In genomic region chr22:24304067-24304675, GRCh38 we compare ENCODE assay signal across 10 cellular contexts. TPM values are rescaled to one million over a fixed set of nuclear protein-coding genes. Genes with fewer than 3 reads are reported as not detected.
DNase-seq lines count a peak whose midpoint lies in the region; ATAC-seq and TF ChIP-seq lines count a peak whose summit lies in the region.
"Had no signal": no experiment of that assay in that cellular context is flagged by ENCODE, and none has a peak within 500 bp of the region (broad histone marks: within the 10 kb centered on the region; RNA-seq: fewer than 3 reads in every experiment).

No MANE protein-coding gene starts in this region.

- H4K20me1 ChIP-seq in Loucy (ENCODE audit: insufficient read depth, low read length, poor library complexity, severe bottlenecking), result peaks cover 30% of the 10 kb centered on the region

- peaks cover 77% of the 10 kb centered on the region for H3K4me1 Mint-ChIP-seq in CD4-positive, alpha-beta T cell (ENCODE audit: low read depth)

- peaks cover 16% of the 10 kb centered on the region for H3F3A ChIP-seq in Loucy (ENCODE audit: low read depth)

- POLR2A ChIA-PET in CD4-positive, alpha-beta T cell (lab: Charles Lee), result interaction anchor here (1.2 kb wide), 1 partner anchor 61 kb away, joined by 3 read pairs; no protein-coding TSS in a partner anchor

- no peak for TF ChIP-seq CTCF in CD4-positive, alpha-beta T cell (IDR thresholded peaks at IDR 0.05)
- TF ChIP-seq CTCF in Loucy (conservative IDR thresholded peaks at IDR 0.05; ENCODE audit: low read length) (no peak), neutrophil (IDR thresholded peaks at IDR 0.05) (no peak)

- H3K4me3 Mint-ChIP-seq in CD4-positive, alpha-beta T cell, result peak overlapping the region; percentile 3
- H3K4me3 Mint-ChIP-seq: activated CD4-positive, alpha-beta memory T cell treated with anti-CD3 and anti-CD28 coated beads for 36 hours had no signal

- H2AFZ ChIP-seq in Loucy (ENCODE audit: low read length), result no peak overlapping the region

- no peak for DNase-seq in CD4-positive, alpha-beta T cell
- no peak for DNase-seq in epithelial cell of prostate (ENCODE audit: low read depth, low spot score)
- DNase-seq: activated CD4-positive, alpha-beta memory T cell treated with anti-CD3 and anti-CD28 coated beads for 36 hours had no signal

- peaks cover 45% of the 10 kb centered on the region for H3K36me3 ChIP-seq in Loucy (ENCODE audit: insufficient read depth, low read length)
- H3K36me3 ChIP-seq in neutrophil, result no peaks in the 10 kb centered on the region

- CTCF ChIA-PET in CD4-positive, alpha-beta T cell (lab: Charles Lee), result no interaction called here

- no peak for ATAC-seq in CD4-positive, alpha-beta T cell (ENCODE audit: poor library complexity)
- ATAC-seq in HG03469 (IDR thresholded peaks at IDR 0.05; ENCODE audit: unreplicated experiment) (no peak), HG03521 (IDR thresholded peaks at IDR 0.05; ENCODE audit: unreplicated experiment) (no peak), HG02852 (IDR thresholded peaks at IDR 0.05; ENCODE audit: unreplicated experiment) (no peak), HG03432 (IDR thresholded peaks at IDR 0.05; ENCODE audit: unreplicated experiment) (no peak)

- peaks cover 81% of the 10 kb centered on the region for H3K79me2 ChIP-seq in Loucy (ENCODE audit: insufficient read depth, low read length)

- H3K4me3 ChIP-seq in Loucy (ENCODE audit: low read length, poor library complexity, severe bottlenecking) (peak overlapping the region; percentile 55), neutrophil (ENCODE audit: low read depth in 1 of 2, low read length in 1 of 2) (no peak overlapping the region)

- peak overlapping the region; percentile 59 for H3K9ac ChIP-seq in Loucy (ENCODE audit: low read depth, low read length, poor library complexity, severe bottlenecking)

- no peak overlapping the region for H3K27ac ChIP-seq in CD4-positive, alpha-beta T cell (ENCODE audit: low read depth, low read length)
- H3K27ac ChIP-seq in epithelial cell of prostate (peak overlapping the region; percentile 80), neutrophil (peak overlapping the region; percentile 82)

- H3K9me3 Mint-ChIP-seq in CD4-positive, alpha-beta T cell, result no peaks in the 10 kb centered on the region
- H3K9me3 Mint-ChIP-seq: activated CD4-positive, alpha-beta memory T cell treated with anti-CD3 and anti-CD28 coated beads for 36 hours; IgD-negative memory B cell had no signal

- H3K27ac Mint-ChIP-seq in CD4-positive, alpha-beta T cell, result peak overlapping the region; percentile 24

- H3K27me3 Mint-ChIP-seq in CD4-positive, alpha-beta T cell, result no peaks in the 10 kb centered on the region
- H3K27me3 Mint-ChIP-seq: activated CD4-positive, alpha-beta memory T cell treated with anti-CD3 and anti-CD28 coated beads for 36 hours; IgD-negative memory B cell had no signal

- peak overlapping the region; percentile 73 for H3K4me2 ChIP-seq in Loucy (ENCODE audit: low read depth, low read length, poor library complexity, severe bottlenecking)

- peaks cover 63% of the 10 kb centered on the region for H3K36me3 Mint-ChIP-seq in CD4-positive, alpha-beta T cell (ENCODE audit: low read depth)

- no peaks in the 10 kb centered on the region for H3K9me2 ChIP-seq in Loucy (replicated peaks; ENCODE audit: low read depth, low read length)

- intact Hi-C loops in CD4-positive, alpha-beta T cell (cut with DNase I, micrococcal nuclease), result no loop called here

- H3K27me3 ChIP-seq in CD4-positive, alpha-beta T cell (ENCODE audit: control insufficient read depth, insufficient read depth, low read length), result no peaks in the 10 kb centered on the region
- H3K27me3 ChIP-seq in Loucy (ENCODE audit: insufficient read depth, low read length, poor library complexity, severe bottlenecking) (no peaks in the 10 kb centered on the region), neutrophil (no peaks in the 10 kb centered on the region)

- H3K9me3 ChIP-seq in CD4-positive, alpha-beta T cell (ENCODE audit: control insufficient read depth, low read length), result no peaks in the 10 kb centered on the region
- H3K9me3 ChIP-seq in Loucy (ENCODE audit: insufficient read depth, low read depth, low read length), result no peaks in the 10 kb centered on the region
- no peaks in the 10 kb centered on the region for H3K9me3 ChIP-seq in neutrophil

- H3K4me1 ChIP-seq in Loucy (ENCODE audit: insufficient read depth, low read length, poor library complexity, severe bottlenecking) (peaks cover 69% of the 10 kb centered on the region), neutrophil (ENCODE audit: control insufficient read depth in 1 of 2, insufficient read depth in 1 of 2, low read depth in 1 of 2, low read length in 1 of 2) (peaks cover 44 to 45% of the 10 kb centered on the region in 2 experiments)

RNA-seq across cellular contexts. Expression of gene SPECC1L, which starts 33.5 kb away (rescaled TPM):
- 10 to 100 TPM; 27.5 to 31.8 TPM for total RNA-seq in CD4-positive, alpha-beta T cell

RNA-seq across cellular contexts. Expression of gene GGT5, which starts 59.3 kb away (rescaled TPM):
- not detected for total RNA-seq in CD4-positive, alpha-beta T cell
- total RNA-seq: activated CD4-positive, alpha-beta memory T cell treated with anti-CD3 and anti-CD28 coated beads for 36 hours had no signal
